Comparison of ENCODE assay signal across 23 cellular contexts in the genomic region with DNA sequence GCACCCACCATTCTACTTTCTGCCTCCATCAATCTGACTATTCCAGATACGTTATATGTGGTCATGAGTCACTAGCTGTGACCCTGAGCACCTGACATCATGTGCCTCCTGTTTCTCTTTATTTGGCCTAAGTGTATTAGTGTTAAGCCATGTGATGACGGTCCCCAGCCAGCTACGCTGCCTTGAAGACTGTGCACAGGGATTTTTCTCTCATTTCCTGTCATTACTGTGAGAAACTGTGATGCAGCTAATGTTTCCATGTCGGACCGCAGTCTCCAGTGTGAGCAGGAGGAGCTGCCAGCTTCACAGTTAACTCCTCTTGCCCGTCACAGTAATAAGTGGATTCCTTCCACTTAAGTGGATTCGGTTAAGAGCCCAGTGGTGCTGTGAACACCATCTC. TPM values are rescaled to one million over a fixed set of nuclear protein-coding genes. Genes with fewer than 3 reads are reported as not detected.
DNase-seq lines count a peak whose midpoint lies in the region; FAIRE-seq and TF ChIP-seq lines count a peak whose summit lies in the region.
"Had no signal": no experiment of that assay in that cellular context is flagged by ENCODE, and none has a peak within 500 bp of the region (broad histone marks: within the 10 kb centered on the region; RNA-seq: fewer than 3 reads in every experiment).

No MANE protein-coding gene starts in this region.

- no peaks in the 10 kb centered on the region for H3K9me3 Mint-ChIP-seq in brain
- H3K9me3 Mint-ChIP-seq: activated naive CD8-positive, alpha-beta T cell treated with anti-CD3 and anti-CD28 coated beads, Interleukin-2, amount 10 ng/mL, durations not matched to agents 7 days and 5 days; activated T-cell treated with anti-CD3 and anti-CD28 coated beads, Interleukin-2, amount 50 U/mL, for 4 hours; HFFc6 had no signal

- H3K27me3 Mint-ChIP-seq in brain = peaks cover 11% of the 10 kb centered on the region

- intact Hi-C loops in posterior vena cava (cut with DNase I) = loop anchor here (10.0 kb wide), 2 partner anchors 228 to 238 kb away; no protein-coding TSS in a partner anchor

- peak overlapping the region in 4 of 5 experiments; percentile 41 to 87 (median 74) for H3K27ac Mint-ChIP-seq in brain
- H3K27ac Mint-ChIP-seq: activated naive CD8-positive, alpha-beta T cell treated with anti-CD3 and anti-CD28 coated beads, Interleukin-2, amount 10 ng/mL, durations not matched to agents 7 days and 5 days; HFFc6 had no signal

- no peaks in the 10 kb centered on the region for H3K36me3 ChIP-seq in neutrophil
- H3K36me3 ChIP-seq: BE2C had no signal

- no peak overlapping the region for H3K4me3 ChIP-seq in neutrophil (ENCODE audit: low read depth in 1 of 2, low read length in 1 of 2)
- H3K4me3 ChIP-seq: hepatocyte had no signal

- no peak for FAIRE-seq in urothelium cell line (lab: Jason Lieb, UNC)

- peaks cover 36% of the 10 kb centered on the region for H3K4me1 Mint-ChIP-seq in brain

- peaks cover 29% of the 10 kb centered on the region for H3K27me3 ChIP-seq in neutrophil
- H3K27me3 ChIP-seq: BE2C had no signal

- no peaks in the 10 kb centered on the region for H3K36me3 Mint-ChIP-seq in brain
- H3K36me3 Mint-ChIP-seq: activated naive CD8-positive, alpha-beta T cell treated with anti-CD3 and anti-CD28 coated beads, Interleukin-2, amount 10 ng/mL, durations not matched to agents 7 days and 5 days had no signal

- H3K4me1 ChIP-seq in neutrophil (ENCODE audit: control insufficient read depth in 1 of 2, insufficient read depth in 1 of 2, low read depth in 1 of 2, low read length in 1 of 2) = peaks cover 23 to 25% of the 10 kb centered on the region in 2 experiments

- H3K27ac ChIP-seq in neutrophil = peak overlapping the region; percentile 84
- H3K27ac ChIP-seq: hepatocyte had no signal

- TF ChIP-seq CTCF in brain (conservative IDR thresholded peaks at IDR 0.05) (no peak), neutrophil (IDR thresholded peaks at IDR 0.05) (no peak)

- in situ Hi-C loops in G401 (cut with HindIII; ENCODE audit: low sequenced_read_pairs) = no loop called here

- DNase-seq in G401 (ENCODE audit: low spot score) (peak; percentile 64), NCI-H2227 (lab: John Stamatoyannopoulos, UW; ENCODE audit: unreplicated experiment) (peak; percentile 35), NCI-H1694 treated with DMSO at 0.1 percent for 48 hours (lab: John Stamatoyannopoulos, UW) (no peak), posterior vena cava (ENCODE audit: low spot score) (no peak), urothelium cell line (ENCODE audit: low spot score) (no peak), iPS-NIHi7 (ENCODE audit: extremely low spot score) (no peak)
- DNase-seq: activated CD4-positive, alpha-beta T cell treated with anti-CD3 and anti-CD28 coated beads, Interleukin-2, amount 50 U/mL, for 4 hours; activated naive CD8-positive, alpha-beta T cell treated with anti-CD3 and anti-CD28 coated beads, Interleukin-2, amount 10 ng/mL, durations not matched to agents 7 days and 5 days; activated T-cell treated with anti-CD3 and anti-CD28 coated beads, Interleukin-2, amount 50 U/mL, for 4 hours; BE2C; Calu3; central memory CD4-positive, alpha-beta T cell; effector memory CD4-positive, alpha-beta T cell; HFFc6; midbrain; NCI-H1105; NCI-H345; SK-N-SH; stimulated activated CD4-positive, alpha-beta T cell treated with anti-CD3 and anti-CD28 coated beads, Interleukin-2, amount 100 ng/mL, for 48 hours had no signal

- H3K4me3 Mint-ChIP-seq in brain = peak overlapping the region in 1 of 5 experiments; percentile 45
- H3K4me3 Mint-ChIP-seq: activated naive CD8-positive, alpha-beta T cell treated with anti-CD3 and anti-CD28 coated beads, Interleukin-2, amount 10 ng/mL, durations not matched to agents 7 days and 5 days; activated T-cell treated with anti-CD3 and anti-CD28 coated beads, Interleukin-2, amount 50 U/mL, for 4 hours; HFFc6 had no signal

- no peaks in the 10 kb centered on the region for H3K9me3 ChIP-seq in neutrophil
- H3K9me3 ChIP-seq: BE2C, SK-N-SH had no signal

RNA-seq across cellular contexts. Expression of a gene that starts 9.9 kb away (rescaled TPM):
- 8.4 and 10.1 TPM in 2 replicates for total RNA-seq in G401 (2014; rRNA removed; shearing (Covaris generic))
- not detected for polyA plus RNA-seq in brain (ENCODE audit: insufficient read depth, low read depth, low replicate concordance)
- total RNA-seq in posterior vena cava = not detected
- total RNA-seq: activated naive CD8-positive, alpha-beta T cell treated with anti-CD3 and anti-CD28 coated beads, Interleukin-2, amount 10 ng/mL, durations not matched to agents 7 days and 5 days; activated T-cell treated with anti-CD3 and anti-CD28 coated beads, Interleukin-2, amount 50 U/mL, for 4 hours; Calu3; hepatocyte; HFFc6; omental fat pad had no signal
- polyA plus RNA-seq: hepatocyte, SK-N-SH had no signal

RNA-seq across cellular contexts. Expression of a gene that starts 19.4 kb away (rescaled TPM):
- total RNA-seq in G401 (2014; rRNA removed; shearing (Covaris generic)) = 33.8 and 41.5 TPM in 2 replicates
- polyA plus RNA-seq in brain (ENCODE audit: insufficient read depth, low read depth, low replicate concordance) = 16.9 TPM
- 1 to 10 TPM; 5.9 to 7.7 TPM for total RNA-seq in posterior vena cava

RNA-seq across cellular contexts. Expression of a gene that starts 54.9 kb away (rescaled TPM):
- total RNA-seq in G401 (2014; rRNA removed; shearing (Covaris generic)) = 18.6 and 32.5 TPM in 2 replicates
- 22.8 TPM for polyA plus RNA-seq in brain (ENCODE audit: insufficient read depth, low read depth, low replicate concordance)
- total RNA-seq in posterior vena cava = 10 to 100 TPM; 19.1 to 25.1 TPM

Comparison
In these comparisons a context has a peak if more than half of its experiments do, and no peak if none do; other contexts are left out.
1. DNase-seq: peak in G401 (single experiment) and NCI-H2227 (single experiment); none in NCI-H1694 treated with DMSO at 0.1 percent for 48 hours (single experiment), posterior vena cava (single experiment), urothelium cell line (single experiment) and iPS-NIHi7 (single experiment).